In the genomic region with DNA sequence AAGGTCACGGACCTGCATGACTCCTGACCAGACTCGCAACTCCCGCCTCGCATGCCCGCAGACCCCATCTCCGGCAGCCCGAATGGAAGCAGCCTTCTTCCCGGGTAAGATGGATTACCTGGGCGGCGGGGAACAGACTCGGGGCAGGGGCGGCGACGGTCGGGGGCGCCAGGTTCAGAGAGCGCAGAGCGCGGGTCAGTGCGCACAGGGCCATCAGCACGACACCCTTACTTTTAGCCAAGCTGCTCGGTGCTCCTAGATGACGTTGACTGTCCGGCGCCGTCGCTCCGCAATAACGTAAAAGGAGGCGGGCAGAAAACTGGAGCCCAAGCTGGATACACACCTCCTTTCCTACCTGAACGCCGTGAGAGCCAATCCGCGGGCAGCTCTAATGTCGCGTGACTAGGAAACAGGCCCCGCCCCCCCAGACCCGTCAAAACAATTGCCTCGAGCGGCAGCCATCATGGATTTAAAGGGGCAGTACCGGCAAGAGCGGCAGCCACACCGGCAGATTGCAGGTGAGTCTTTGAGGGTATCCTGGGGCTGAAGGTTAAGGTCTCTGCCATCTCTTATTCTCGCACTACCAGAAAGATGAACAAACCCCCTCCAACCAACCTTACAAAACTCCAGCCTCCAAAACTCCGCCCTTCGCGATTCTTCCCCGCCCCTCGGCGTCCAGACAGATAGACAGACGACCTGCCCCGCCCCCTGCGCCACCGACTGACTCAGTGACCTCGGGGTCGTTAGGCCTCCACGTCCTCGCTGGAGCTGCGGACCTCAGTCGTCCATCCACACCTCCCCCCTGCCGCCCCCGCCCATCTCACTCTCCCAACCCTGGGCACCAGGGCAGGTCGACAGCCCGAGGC, we compare ENCODE assay signal across 1 cellular context.
A peak's percentile ranks its signal among the peaks of the same experiment; 100 is the strongest.
TF ChIP-seq lines count a peak whose summit lies in the region.

A gene (plus strand): TSS at position 464 of the 866 bp plus-strand sequence. CDS start 1,705 bp downstream, outside the sequence.
A gene (minus strand): TSS at position 267 of the 866 bp plus-strand sequence. CDS start 53 bp downstream, at position 214.

TF ChIP-seq in K562, 482 proteins besides CTCF, POLR2A, EP300 and RAD21 (continued from another document and continues in another):
- TF ChIP-seq, protein P1, sequence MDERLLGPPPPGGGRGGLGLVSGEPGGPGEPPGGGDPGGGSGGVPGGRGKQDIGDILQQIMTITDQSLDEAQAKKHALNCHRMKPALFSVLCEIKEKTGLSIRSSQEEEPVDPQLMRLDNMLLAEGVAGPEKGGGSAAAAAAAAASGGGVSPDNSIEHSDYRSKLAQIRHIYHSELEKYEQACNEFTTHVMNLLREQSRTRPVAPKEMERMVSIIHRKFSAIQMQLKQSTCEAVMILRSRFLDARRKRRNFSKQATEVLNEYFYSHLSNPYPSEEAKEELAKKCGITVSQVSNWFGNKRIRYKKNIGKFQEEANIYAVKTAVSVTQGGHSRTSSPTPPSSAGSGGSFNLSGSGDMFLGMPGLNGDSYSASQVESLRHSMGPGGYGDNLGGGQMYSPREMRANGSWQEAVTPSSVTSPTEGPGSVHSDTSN (CRISPR knock-in tag; IDR thresholded peaks at IDR 0.05; ENCODE audit: low read depth): no peak
- TF ChIP-seq, protein P1 (tag; conservative IDR thresholded peaks at IDR 0.05; ENCODE audit: low read depth): peak; percentile 80
- TF ChIP-seq FOXJ3 (CRISPR knock-in tag; IDR thresholded peaks at IDR 0.05) (no peak), SMAD1 (IDR thresholded peaks at IDR 0.05; ENCODE audit: low read depth, low read length, partially characterized antibody) (peak; percentile 75), NONO (IDR thresholded peaks at IDR 0.05; ENCODE audit: low read depth in 2 of 2, low read length in 1 of 2) (no peak), ZNF324 (CRISPR knock-in tag; IDR thresholded peaks at IDR 0.05) (no peak), SMAD2 (IDR thresholded peaks at IDR 0.05; ENCODE audit: low read depth, low read length) (no peak), KAT2B (IDR thresholded peaks at IDR 0.05; ENCODE audit: low read depth, low read length) (no peak), HIVEP1 (CRISPR knock-in tag; IDR thresholded peaks at IDR 0.05) (no peak), SUPT5H (IDR thresholded peaks at IDR 0.05) (peak; percentile 96), MAFK (IDR thresholded peaks at IDR 0.05; ENCODE audit: low read length) (peak; percentile 8; the same call in 1 of the 2 replicates), TAF1 (IDR thresholded peaks at IDR 0.05; ENCODE audit: control insufficient read depth, extremely low read depth, insufficient read depth, low read length, severe bottlenecking) (peak; percentile 91), E2F3 (CRISPR knock-in tag; IDR thresholded peaks at IDR 0.05) (no peak), ZC3H11A (IDR thresholded peaks at IDR 0.05; ENCODE audit: low read depth, low read length) (peak; percentile 14; the same call in 1 of the 2 replicates), RAD51 (IDR thresholded peaks at IDR 0.05; ENCODE audit: borderline replicate concordance, low read depth) (peak; percentile 73; the same call in 1 of the 2 replicates), STAT5A (IDR thresholded peaks at IDR 0.05; ENCODE audit: borderline replicate concordance, low read length) (peak; percentile 17; the same call in 1 of the 2 replicates), ZNF165 (CRISPR knock-in tag; IDR thresholded peaks at IDR 0.05; ENCODE audit: borderline replicate concordance) (0 out of 2 replicates have a peak, but pooled peaks have one; percentile 32), TBL1XR1 (IDR thresholded peaks at IDR 0.05; ENCODE audit: low read length in 2 of 2) (peak in 1 of 2 experiments; percentile 99; a peak in 3 of 4 replicates), ZNF384 (IDR thresholded peaks at IDR 0.05; ENCODE audit: low read depth, low read length) (no peak; the same call in 1 of the 2 replicates), CCNT2 (IDR thresholded peaks at IDR 0.05; ENCODE audit: borderline replicate concordance, extremely low read depth, insufficient read length, low read depth, low read length) (peak; percentile 45), GABPB2 (CRISPR knock-in tag; conservative IDR thresholded peaks at IDR 0.05) (no peak), NCOA1 (IDR thresholded peaks at IDR 0.05; ENCODE audit: low read depth) (0 out of 2 replicates have a peak, but pooled peaks have one; percentile 14), PCBP2 (IDR thresholded peaks at IDR 0.05; ENCODE audit: low read depth, low read length, poor library complexity, severe bottlenecking) (no peak), PHB (CRISPR knock-in tag; IDR thresholded peaks at IDR 0.05) (no peak), ZNF561 (CRISPR knock-in tag; conservative IDR thresholded peaks at IDR 0.05) (no peak), LARP7 (IDR thresholded peaks at IDR 0.05) (no peak), ZNF445 (CRISPR knock-in tag; IDR thresholded peaks at IDR 0.05; ENCODE audit: low read depth) (no peak), DACH1 (IDR thresholded peaks at IDR 0.05; ENCODE audit: partially characterized antibody) (no peak), ZNF436 (CRISPR knock-in tag; IDR thresholded peaks at IDR 0.05) (no peak), BCL6 (CRISPR knock-in tag; IDR thresholded peaks at IDR 0.05) (no peak), TOE1 (IDR thresholded peaks at IDR 0.05; ENCODE audit: borderline replicate concordance) (peak; percentile 91; the same call in 1 of the 2 replicates), TOE1 (CRISPR knock-in tag; IDR thresholded peaks at IDR 0.05; ENCODE audit: borderline replicate concordance, low read depth) (no peak), SMARCA5 (IDR thresholded peaks at IDR 0.05) (no peak), FOXK2 (conservative IDR thresholded peaks at IDR 0.05 in 1 of 2, IDR thresholded peaks at IDR 0.05 in 1 of 2; ENCODE audit: low read depth in 2 of 2) (peak; percentile 94), SAP30 (IDR thresholded peaks at IDR 0.05; ENCODE audit: borderline replicate concordance, insufficient read depth, low read depth, low read length, poor library complexity, severe bottlenecking) (peak; percentile 78), SOX6 (IDR thresholded peaks at IDR 0.05) (peak; percentile 51; the same call in 1 of the 2 replicates), MXI1 (IDR thresholded peaks at IDR 0.05; ENCODE audit: low read depth, low read length) (no peak), GTF2E2 (tag; IDR thresholded peaks at IDR 0.05) (peak; percentile 67; the same call in 1 of the 2 replicates), KDM5B (IDR thresholded peaks at IDR 0.05; ENCODE audit: insufficient replicate concordance, low read depth, low read length) (peak; percentile 81), MEF2D (tag; conservative IDR thresholded peaks at IDR 0.05; ENCODE audit: low read depth) (no peak), CAMTA2 (CRISPR knock-in tag; conservative IDR thresholded peaks at IDR 0.05) (no peak), SREBF2 (CRISPR knock-in tag; IDR thresholded peaks at IDR 0.05) (no peak)
- TF ChIP-seq, protein P2, sequence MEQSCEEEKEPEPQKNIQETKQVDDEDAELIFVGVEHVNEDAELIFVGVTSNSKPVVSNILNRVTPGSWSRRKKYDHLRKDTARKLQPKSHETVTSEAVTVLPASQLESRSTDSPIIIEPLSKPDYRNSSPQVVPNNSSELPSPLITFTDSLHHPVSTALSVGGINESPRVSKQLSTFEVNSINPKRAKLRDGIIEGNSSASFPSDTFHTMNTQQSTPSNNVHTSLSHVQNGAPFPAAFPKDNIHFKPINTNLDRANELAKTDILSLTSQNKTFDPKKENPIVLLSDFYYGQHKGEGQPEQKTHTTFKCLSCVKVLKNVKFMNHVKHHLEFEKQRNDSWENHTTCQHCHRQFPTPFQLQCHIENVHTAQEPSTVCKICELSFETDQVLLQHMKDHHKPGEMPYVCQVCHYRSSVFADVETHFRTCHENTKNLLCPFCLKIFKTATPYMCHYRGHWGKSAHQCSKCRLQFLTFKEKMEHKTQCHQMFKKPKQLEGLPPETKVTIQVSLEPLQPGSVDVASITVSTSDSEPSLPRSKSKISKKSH (CRISPR knock-in tag; IDR thresholded peaks at IDR 0.05): no peak
- TF ChIP-seq, protein P3, sequence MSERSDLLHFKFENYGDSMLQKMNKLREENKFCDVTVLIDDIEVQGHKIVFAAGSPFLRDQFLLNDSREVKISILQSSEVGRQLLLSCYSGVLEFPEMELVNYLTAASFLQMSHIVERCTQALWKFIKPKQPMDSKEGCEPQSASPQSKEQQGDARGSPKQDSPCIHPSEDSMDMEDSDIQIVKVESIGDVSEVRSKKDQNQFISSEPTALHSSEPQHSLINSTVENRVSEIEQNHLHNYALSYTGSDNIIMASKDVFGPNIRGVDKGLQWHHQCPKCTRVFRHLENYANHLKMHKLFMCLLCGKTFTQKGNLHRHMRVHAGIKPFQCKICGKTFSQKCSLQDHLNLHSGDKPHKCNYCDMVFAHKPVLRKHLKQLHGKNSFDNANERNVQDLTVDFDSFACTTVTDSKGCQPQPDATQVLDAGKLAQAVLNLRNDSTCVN (CRISPR knock-in tag; IDR thresholded peaks at IDR 0.05): no peak
- TF ChIP-seq, protein P4, sequence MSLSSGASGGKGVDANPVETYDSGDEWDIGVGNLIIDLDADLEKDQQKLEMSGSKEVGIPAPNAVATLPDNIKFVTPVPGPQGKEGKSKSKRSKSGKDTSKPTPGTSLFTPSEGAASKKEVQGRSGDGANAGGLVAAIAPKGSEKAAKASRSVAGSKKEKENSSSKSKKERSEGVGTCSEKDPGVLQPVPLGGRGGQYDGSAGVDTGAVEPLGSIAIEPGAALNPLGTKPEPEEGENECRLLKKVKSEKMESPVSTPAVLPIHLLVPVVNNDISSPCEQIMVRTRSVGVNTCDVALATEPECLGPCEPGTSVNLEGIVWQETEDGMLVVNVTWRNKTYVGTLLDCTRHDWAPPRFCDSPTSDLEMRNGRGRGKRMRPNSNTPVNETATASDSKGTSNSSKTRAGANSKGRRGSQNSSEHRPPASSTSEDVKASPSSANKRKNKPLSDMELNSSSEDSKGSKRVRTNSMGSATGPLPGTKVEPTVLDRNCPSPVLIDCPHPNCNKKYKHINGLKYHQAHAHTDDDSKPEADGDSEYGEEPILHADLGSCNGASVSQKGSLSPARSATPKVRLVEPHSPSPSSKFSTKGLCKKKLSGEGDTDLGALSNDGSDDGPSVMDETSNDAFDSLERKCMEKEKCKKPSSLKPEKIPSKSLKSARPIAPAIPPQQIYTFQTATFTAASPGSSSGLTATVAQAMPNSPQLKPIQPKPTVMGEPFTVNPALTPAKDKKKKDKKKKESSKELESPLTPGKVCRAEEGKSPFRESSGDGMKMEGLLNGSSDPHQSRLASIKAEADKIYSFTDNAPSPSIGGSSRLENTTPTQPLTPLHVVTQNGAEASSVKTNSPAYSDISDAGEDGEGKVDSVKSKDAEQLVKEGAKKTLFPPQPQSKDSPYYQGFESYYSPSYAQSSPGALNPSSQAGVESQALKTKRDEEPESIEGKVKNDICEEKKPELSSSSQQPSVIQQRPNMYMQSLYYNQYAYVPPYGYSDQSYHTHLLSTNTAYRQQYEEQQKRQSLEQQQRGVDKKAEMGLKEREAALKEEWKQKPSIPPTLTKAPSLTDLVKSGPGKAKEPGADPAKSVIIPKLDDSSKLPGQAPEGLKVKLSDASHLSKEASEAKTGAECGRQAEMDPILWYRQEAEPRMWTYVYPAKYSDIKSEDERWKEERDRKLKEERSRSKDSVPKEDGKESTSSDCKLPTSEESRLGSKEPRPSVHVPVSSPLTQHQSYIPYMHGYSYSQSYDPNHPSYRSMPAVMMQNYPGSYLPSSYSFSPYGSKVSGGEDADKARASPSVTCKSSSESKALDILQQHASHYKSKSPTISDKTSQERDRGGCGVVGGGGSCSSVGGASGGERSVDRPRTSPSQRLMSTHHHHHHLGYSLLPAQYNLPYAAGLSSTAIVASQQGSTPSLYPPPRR (CRISPR knock-in tag; IDR thresholded peaks at IDR 0.05; ENCODE audit: borderline replicate concordance): no peak
- TF ChIP-seq, protein P5, sequence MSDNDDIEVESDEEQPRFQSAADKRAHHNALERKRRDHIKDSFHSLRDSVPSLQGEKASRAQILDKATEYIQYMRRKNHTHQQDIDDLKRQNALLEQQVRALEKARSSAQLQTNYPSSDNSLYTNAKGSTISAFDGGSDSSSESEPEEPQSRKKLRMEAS (CRISPR knock-in tag; IDR thresholded peaks at IDR 0.05): peak; percentile 83
- TF ChIP-seq, protein P6, sequence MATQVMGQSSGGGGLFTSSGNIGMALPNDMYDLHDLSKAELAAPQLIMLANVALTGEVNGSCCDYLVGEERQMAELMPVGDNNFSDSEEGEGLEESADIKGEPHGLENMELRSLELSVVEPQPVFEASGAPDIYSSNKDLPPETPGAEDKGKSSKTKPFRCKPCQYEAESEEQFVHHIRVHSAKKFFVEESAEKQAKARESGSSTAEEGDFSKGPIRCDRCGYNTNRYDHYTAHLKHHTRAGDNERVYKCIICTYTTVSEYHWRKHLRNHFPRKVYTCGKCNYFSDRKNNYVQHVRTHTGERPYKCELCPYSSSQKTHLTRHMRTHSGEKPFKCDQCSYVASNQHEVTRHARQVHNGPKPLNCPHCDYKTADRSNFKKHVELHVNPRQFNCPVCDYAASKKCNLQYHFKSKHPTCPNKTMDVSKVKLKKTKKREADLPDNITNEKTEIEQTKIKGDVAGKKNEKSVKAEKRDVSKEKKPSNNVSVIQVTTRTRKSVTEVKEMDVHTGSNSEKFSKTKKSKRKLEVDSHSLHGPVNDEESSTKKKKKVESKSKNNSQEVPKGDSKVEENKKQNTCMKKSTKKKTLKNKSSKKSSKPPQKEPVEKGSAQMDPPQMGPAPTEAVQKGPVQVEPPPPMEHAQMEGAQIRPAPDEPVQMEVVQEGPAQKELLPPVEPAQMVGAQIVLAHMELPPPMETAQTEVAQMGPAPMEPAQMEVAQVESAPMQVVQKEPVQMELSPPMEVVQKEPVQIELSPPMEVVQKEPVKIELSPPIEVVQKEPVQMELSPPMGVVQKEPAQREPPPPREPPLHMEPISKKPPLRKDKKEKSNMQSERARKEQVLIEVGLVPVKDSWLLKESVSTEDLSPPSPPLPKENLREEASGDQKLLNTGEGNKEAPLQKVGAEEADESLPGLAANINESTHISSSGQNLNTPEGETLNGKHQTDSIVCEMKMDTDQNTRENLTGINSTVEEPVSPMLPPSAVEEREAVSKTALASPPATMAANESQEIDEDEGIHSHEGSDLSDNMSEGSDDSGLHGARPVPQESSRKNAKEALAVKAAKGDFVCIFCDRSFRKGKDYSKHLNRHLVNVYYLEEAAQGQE (CRISPR knock-in tag; IDR thresholded peaks at IDR 0.05; ENCODE audit: low read depth): no peak
- TF ChIP-seq, protein P7, sequence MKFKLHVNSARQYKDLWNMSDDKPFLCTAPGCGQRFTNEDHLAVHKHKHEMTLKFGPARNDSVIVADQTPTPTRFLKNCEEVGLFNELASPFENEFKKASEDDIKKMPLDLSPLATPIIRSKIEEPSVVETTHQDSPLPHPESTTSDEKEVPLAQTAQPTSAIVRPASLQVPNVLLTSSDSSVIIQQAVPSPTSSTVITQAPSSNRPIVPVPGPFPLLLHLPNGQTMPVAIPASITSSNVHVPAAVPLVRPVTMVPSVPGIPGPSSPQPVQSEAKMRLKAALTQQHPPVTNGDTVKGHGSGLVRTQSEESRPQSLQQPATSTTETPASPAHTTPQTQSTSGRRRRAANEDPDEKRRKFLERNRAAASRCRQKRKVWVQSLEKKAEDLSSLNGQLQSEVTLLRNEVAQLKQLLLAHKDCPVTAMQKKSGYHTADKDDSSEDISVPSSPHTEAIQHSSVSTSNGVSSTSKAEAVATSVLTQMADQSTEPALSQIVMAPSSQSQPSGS (CRISPR knock-in tag; IDR thresholded peaks at IDR 0.05): no peak
